9 cellular contexts compared by ENCODE assay signal in the genomic region with DNA sequence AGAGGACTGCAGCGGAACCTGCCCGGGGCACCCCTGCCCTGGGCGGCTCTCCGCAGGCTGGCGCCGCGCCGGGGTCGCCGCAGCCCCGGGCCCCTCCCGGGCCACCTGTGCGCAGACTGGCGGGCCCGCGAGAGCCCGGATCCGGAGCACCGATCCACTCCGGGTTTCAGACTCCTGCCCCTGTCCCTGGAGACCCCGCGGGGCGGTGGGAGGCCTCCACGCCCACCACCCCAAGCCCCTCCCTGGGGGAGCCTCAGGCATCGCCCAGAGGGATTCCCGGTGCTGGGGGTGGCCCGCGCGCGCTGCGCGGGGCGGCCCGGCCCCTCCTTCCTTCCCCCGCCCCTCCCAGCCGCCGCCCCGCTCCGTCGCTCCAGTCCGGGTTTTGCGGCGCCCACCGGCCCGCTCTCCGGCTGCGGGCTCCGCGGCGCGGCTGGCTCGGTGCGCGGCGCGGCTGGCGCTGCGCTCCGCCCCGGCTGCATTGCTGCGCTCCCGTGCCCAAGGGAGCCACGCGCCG. TPM values are rescaled to one million over a fixed set of nuclear protein-coding genes. Genes with fewer than 3 reads are reported as not detected.
A peak's percentile ranks its signal among the peaks of the same experiment; 100 is the strongest.
DNase-seq lines count a peak whose midpoint lies in the region; ATAC-seq and TF ChIP-seq lines count a peak whose summit lies in the region.
"Had no signal": no experiment of that assay in that cellular context is flagged by ENCODE, and none has a peak within 500 bp of the region (broad histone marks: within the 10 kb centered on the region; RNA-seq: fewer than 3 reads in every experiment).

A gene (plus strand): TSS at position 476 of the 514 bp plus-strand sequence. CDS start 192 bp downstream, outside the sequence.

- intact Hi-C loops in left lung (cut with DNase I) = no loop called here

- H3K9ac ChIP-seq in HUES6 (ENCODE audit: low read length) = no peak within 1 kb of the TSS

- ATAC-seq in left lung = peak; percentile 47
- ATAC-seq in HG02610 (IDR thresholded peaks at IDR 0.05; ENCODE audit: unreplicated experiment) = no peak

- H3K4me1 ChIP-seq in CD8-positive, alpha-beta memory T cell (ENCODE audit: insufficient read depth, low read length) = no peaks in the 10 kb centered on the region
- H3K4me1 ChIP-seq in HUES6 (ENCODE audit: control insufficient read depth, insufficient read depth, low read length) (peaks cover 14% of the 10 kb centered on the region), left lung (peaks cover 0 to 16% of the 10 kb centered on the region in 2 donors)

- H3K4me3 Mint-ChIP-seq in CD8-positive, alpha-beta memory T cell = peak within 1 kb of the TSS; percentile 37 to 87 (median 78)
- peak within 1 kb of the TSS; percentile 75 for H3K4me3 Mint-ChIP-seq in T-helper 2 cell treated with Interferon-gamma antibody and Interleukin-4, amounts not matched to agents 5 μg/mL and 100 μg/mL, for 36 hours

- H3K27ac Mint-ChIP-seq in CD8-positive, alpha-beta memory T cell = peak within 1 kb of the TSS in 1 of 8 donors; percentile 65
- no peak within 1 kb of the TSS for H3K27ac Mint-ChIP-seq in T-helper 2 cell treated with Interferon-gamma antibody and Interleukin-4, amounts not matched to agents 5 μg/mL and 100 μg/mL, for 36 hours

- TF ChIP-seq CTCF in brain microvascular endothelial cell (IDR thresholded peaks at IDR 0.05; ENCODE audit: low read depth, low read length, missing control alignments) = no peak
- TF ChIP-seq CTCF in left lung (IDR thresholded peaks at IDR 0.05) = no peak

- peaks cover 11 to 18% (median 14%) of the 10 kb centered on the region in 3 donors for H3K4me1 Mint-ChIP-seq in CD8-positive, alpha-beta memory T cell
- peaks cover 1% of the 10 kb centered on the region for H3K4me1 Mint-ChIP-seq in T-helper 2 cell treated with Interferon-gamma antibody and Interleukin-4, amounts not matched to agents 5 μg/mL and 100 μg/mL, for 36 hours (ENCODE audit: low read depth)

- no peaks in the 10 kb centered on the region for H3K36me3 Mint-ChIP-seq in CD8-positive, alpha-beta memory T cell
- no peaks in the 10 kb centered on the region for H3K36me3 Mint-ChIP-seq in T-helper 2 cell treated with Interferon-gamma antibody and Interleukin-4, amounts not matched to agents 5 μg/mL and 100 μg/mL, for 36 hours (ENCODE audit: low read depth)

- POLR2A ChIA-PET in CD8-positive, alpha-beta memory T cell (lab: Charles Lee) = no interaction called here

- peaks cover 37% of the 10 kb centered on the region for H3K27me3 ChIP-seq in CD8-positive, alpha-beta memory T cell (ENCODE audit: insufficient read depth, low read length, poor library complexity, severe bottlenecking)
- H3K27me3 ChIP-seq in HUES6 (ENCODE audit: control insufficient read depth, insufficient read depth, low read length) (peaks cover 93% of the 10 kb centered on the region), brain microvascular endothelial cell (replicated peaks) (peaks cover 49% of the 10 kb centered on the region), left lung (peaks cover 36 to 94% of the 10 kb centered on the region in 2 donors)

- no peak within 1 kb of the TSS for H3K27ac ChIP-seq in CD8-positive, alpha-beta memory T cell (ENCODE audit: low read depth, low read length)
- H3K27ac ChIP-seq in HUES6 (ENCODE audit: low read depth, low read length) = no peak within 1 kb of the TSS
- H3K27ac ChIP-seq in brain microvascular endothelial cell = no peak within 1 kb of the TSS
- no peak within 1 kb of the TSS for H3K27ac ChIP-seq in left lung
- H3K27ac ChIP-seq: right lobe of liver had no signal

- H3K36me3 ChIP-seq in CD8-positive, alpha-beta memory T cell (ENCODE audit: insufficient read depth, low read length) = no peaks in the 10 kb centered on the region
- no peaks in the 10 kb centered on the region for H3K36me3 ChIP-seq in HUES6 (ENCODE audit: control insufficient read depth, insufficient read depth, low read length)
- no peaks in the 10 kb centered on the region for H3K36me3 ChIP-seq in brain microvascular endothelial cell (replicated peaks)
- no peaks in the 10 kb centered on the region for H3K36me3 ChIP-seq in left lung
- H3K36me3 ChIP-seq: right lobe of liver had no signal

- CTCF ChIA-PET in CD8-positive, alpha-beta memory T cell (lab: Charles Lee) = no interaction called here

- peak; percentile 15 to 59 (median 33) for DNase-seq in CD8-positive, alpha-beta memory T cell
- DNase-seq in T-helper 2 cell treated with Interferon-gamma antibody and Interleukin-4, amounts not matched to agents 5 μg/mL and 100 μg/mL, for 36 hours (ENCODE audit: low spot score) = peak; percentile 29
- peak; percentile 10 for DNase-seq in brain microvascular endothelial cell
- DNase-seq in left lung = no peak
- DNase-seq in stimulated activated CD8-positive, alpha-beta memory T cell treated with anti-CD3 and anti-CD28 coated beads, Interleukin-4, amount 100 ng/mL, for 48 hours = peak; percentile 77
- no peak for DNase-seq in Ammon's horn (ENCODE audit: low spot score)
- DNase-seq: right lobe of liver had no signal

- in situ Hi-C loops in brain microvascular endothelial cell (cut with HindIII; ENCODE audit: low pct_ligation_motif_present, low sequenced_read_pairs) = no loop called here

- H3K9me3 ChIP-seq in CD8-positive, alpha-beta memory T cell (ENCODE audit: low read length) = no peaks in the 10 kb centered on the region
- H3K9me3 ChIP-seq in HUES6 (ENCODE audit: control insufficient read depth, insufficient read depth, low read depth, low read length) (no peaks in the 10 kb centered on the region), left lung (no peaks in the 10 kb centered on the region)
- H3K9me3 ChIP-seq: right lobe of liver had no signal

- no peak within 1 kb of the TSS for H3K4me3 ChIP-seq in CD8-positive, alpha-beta memory T cell (ENCODE audit: low read length)
- H3K4me3 ChIP-seq in HUES6 (ENCODE audit: low read depth, low read length) = peak within 1 kb of the TSS; percentile 78
- H3K4me3 ChIP-seq in brain microvascular endothelial cell (ENCODE audit: low read depth, low read length) = peak within 1 kb of the TSS; percentile 24
- H3K4me3 ChIP-seq in left lung = peak within 1 kb of the TSS in 1 of 2 donors; percentile 23

- peaks cover 52 to 71% of the 10 kb centered on the region in 2 donors for H3K27me3 Mint-ChIP-seq in CD8-positive, alpha-beta memory T cell
- peaks cover 55% of the 10 kb centered on the region for H3K27me3 Mint-ChIP-seq in T-helper 2 cell treated with Interferon-gamma antibody and Interleukin-4, amounts not matched to agents 5 μg/mL and 100 μg/mL, for 36 hours (ENCODE audit: low read depth)

- peaks cover 0 to 2% (median 0%) of the 10 kb centered on the region in 5 donors for H3K9me3 Mint-ChIP-seq in CD8-positive, alpha-beta memory T cell
- no peaks in the 10 kb centered on the region for H3K9me3 Mint-ChIP-seq in T-helper 2 cell treated with Interferon-gamma antibody and Interleukin-4, amounts not matched to agents 5 μg/mL and 100 μg/mL, for 36 hours

RNA-seq across cellular contexts. Expression of the gene that starts here (rescaled TPM):
- not detected for total RNA-seq in CD8-positive, alpha-beta memory T cell
- polyA plus RNA-seq in CD8-positive, alpha-beta memory T cell = not detected
- under 1 TPM in 1 of 2 donors, not detected in 1; 0.24 TPM for total RNA-seq in left lung
- total RNA-seq: right lobe of liver had no signal

Comparison
In these comparisons a context has a peak if more than half of its experiments do, and no peak if none do; other contexts are left out.
1. Peak in DNase-seq in CD8-positive, alpha-beta memory T cell; RNA of the gene not detected or under 1 TPM.
2. Peak in ATAC-seq in left lung; RNA of the gene not detected or under 1 TPM.
3. DNase-seq: peak in T-helper 2 cell treated with Interferon-gamma antibody and Interleukin-4, amounts not matched to agents 5 μg/mL and 100 μg/mL, for 36 hours (single experiment), brain microvascular endothelial cell (single experiment) and stimulated activated CD8-positive, alpha-beta memory T cell treated with anti-CD3 and anti-CD28 coated beads, Interleukin-4, amount 100 ng/mL, for 48 hours (single experiment); none in left lung (0 of 2) and Ammon's horn (single experiment).